Comparison of ENCODE assay signal across 9 cellular contexts in the genomic region with DNA sequence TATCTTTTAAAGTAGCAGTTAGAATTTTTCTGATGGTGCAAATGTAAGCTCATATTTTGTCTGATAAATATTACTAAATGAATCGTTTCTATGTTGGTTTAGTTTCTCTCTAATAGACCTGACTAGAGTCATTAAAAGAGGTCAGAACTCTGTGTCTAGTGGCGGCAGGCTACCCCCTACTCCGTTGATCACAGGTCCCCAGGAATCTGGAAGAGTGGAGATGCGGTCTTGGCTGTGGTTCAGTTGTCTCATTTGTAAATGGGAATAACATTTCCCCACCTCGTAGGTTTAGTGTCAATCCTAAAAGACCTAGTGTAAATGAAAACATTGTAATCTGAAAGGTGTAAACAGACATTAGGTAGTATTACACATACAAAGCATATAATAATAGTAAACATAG. TPM values are rescaled to one million over a fixed set of nuclear protein-coding genes. Genes with fewer than 3 reads are reported as not detected.
DNase-seq lines count a peak whose midpoint lies in the region; ATAC-seq, FAIRE-seq and TF ChIP-seq lines count a peak whose summit lies in the region.
"Had no signal": no experiment of that assay in that cellular context is flagged by ENCODE, and none has a peak within 500 bp of the region (broad histone marks: within the 10 kb centered on the region; RNA-seq: fewer than 3 reads in every experiment).

No MANE protein-coding gene starts in this region.

- H3K4me2 ChIP-seq in endothelial cell of umbilical vein (ENCODE audit: insufficient read depth, low read length): peak overlapping the region; percentile 18

- peak overlapping the region; percentile 91 for H3K4me3 Mint-ChIP-seq in activated CD4-positive, alpha-beta T cell treated with anti-CD3 and anti-CD28 coated beads, Interleukin-2, amount 10 ng/mL, durations not matched to agents 24 days and 14 days

- H2AFZ ChIP-seq in endothelial cell of umbilical vein (ENCODE audit: low read depth, low read length): no peak overlapping the region

- H3K27ac ChIP-seq in RWPE2 (ENCODE audit: poor library complexity, severe bottlenecking) (peak overlapping the region; percentile 89), endothelial cell of umbilical vein (ENCODE audit: insufficient read depth, low read depth, low read length) (no peak overlapping the region), gastrocnemius medialis (peak overlapping the region in 3 of 4 donors; percentile 98 to 100 (median 100))

- no TSS peak for BruUV-seq in endothelial cell of umbilical vein (replicated peaks; lab: Mats Ljungman, UMichigan)

- no peaks in the 10 kb centered on the region for H4K20me1 ChIP-seq in endothelial cell of umbilical vein (replicated peaks; ENCODE audit: control insufficient read depth, extremely low read depth, insufficient read depth, low read length)

- H3K9me3 ChIP-seq in RWPE2 (ENCODE audit: severe bottlenecking) (no peaks in the 10 kb centered on the region), endothelial cell of umbilical vein (replicated peaks; ENCODE audit: control insufficient read depth, insufficient read depth, low read length) (no peaks in the 10 kb centered on the region), gastrocnemius medialis (no peaks in the 10 kb centered on the region)

- TF ChIP-seq CTCF in RWPE2 (IDR thresholded peaks at IDR 0.05; ENCODE audit: poor library complexity, severe bottlenecking): no peak
- TF ChIP-seq CTCF in endothelial cell of umbilical vein (IDR thresholded peaks at IDR 0.05; ENCODE audit: extremely low read depth in 1 of 2, insufficient read depth in 1 of 2, low read depth in 1 of 2, low read length in 2 of 2): no peak
- no peak for TF ChIP-seq CTCF in gastrocnemius medialis (IDR thresholded peaks at IDR 0.05 in 4 of 5, conservative IDR thresholded peaks at IDR 0.05 in 1 of 5)

- ATAC-seq in RWPE2 (ENCODE audit: low read depth) (no peak), gastrocnemius medialis (no peak), HG02588 (IDR thresholded peaks at IDR 0.05; ENCODE audit: unreplicated experiment) (no peak), HG03439 (IDR thresholded peaks at IDR 0.05; ENCODE audit: unreplicated experiment) (no peak)

- H3K36me3 Mint-ChIP-seq in activated CD4-positive, alpha-beta T cell treated with anti-CD3 and anti-CD28 coated beads, Interleukin-2, amount 10 ng/mL, durations not matched to agents 24 days and 14 days (ENCODE audit: low read depth): peaks cover 6% of the 10 kb centered on the region

- CTCF ChIA-PET in endothelial cell of umbilical vein (lab: Charles Lee): interaction anchor here (0.9 to 2.5 kb wide), 6 partner anchors 11 to 95 kb away, joined by 3 to 8 read pairs (median 6); no protein-coding TSS in a partner anchor

- no peaks in the 10 kb centered on the region for H3K27me3 ChIP-seq in RWPE2 (ENCODE audit: insufficient read depth, poor library complexity, severe bottlenecking)
- no peaks in the 10 kb centered on the region for H3K27me3 ChIP-seq in endothelial cell of umbilical vein (ENCODE audit: control insufficient read depth in 2 of 2, insufficient read depth in 2 of 2, low read length in 2 of 2)
- H3K27me3 ChIP-seq in gastrocnemius medialis: no peaks in the 10 kb centered on the region

- TF ChIP-seq POLR2A in endothelial cell of umbilical vein (IDR thresholded peaks at IDR 0.05; ENCODE audit: low read depth, low read length) (no peak), gastrocnemius medialis (IDR thresholded peaks at IDR 0.05) (no peak)

- intact Hi-C loops in activated CD4-positive, alpha-beta T cell treated with anti-CD3 and anti-CD28 coated beads, Interleukin-2, amount 10 ng/mL, durations not matched to agents 24 days and 14 days (cut with micrococcal nuclease): loop anchor here (1.0 to 2.0 kb wide), 5 partner anchors 38 to 215 kb away; no protein-coding TSS in a partner anchor
- intact Hi-C loops in endothelial cell of umbilical vein (cut with micrococcal nuclease) (loop anchor here (2.0 kb wide), 4 partner anchors 17 to 839 kb away; a partner anchor contains a TSS), gastrocnemius medialis (cut with DNase I; ENCODE audit: low total_unique reads) (no loop called here)

- no peaks in the 10 kb centered on the region for H3K9me1 ChIP-seq in endothelial cell of umbilical vein (replicated peaks; ENCODE audit: control insufficient read depth, extremely low read depth, insufficient read depth, low read length)

- H3K27me3 Mint-ChIP-seq in activated CD4-positive, alpha-beta T cell treated with anti-CD3 and anti-CD28 coated beads, Interleukin-2, amount 10 ng/mL, durations not matched to agents 24 days and 14 days: no peaks in the 10 kb centered on the region

- dilution Hi-C loops in endothelial cell of umbilical vein (cut with MboI; ENCODE audit: extremely low pct_ligation_motif_present, low sequenced_read_pairs): no loop called here

- FAIRE-seq in endothelial cell of umbilical vein (lab: Jason Lieb, UNC): no peak

- H3K79me2 ChIP-seq in endothelial cell of umbilical vein (ENCODE audit: control insufficient read depth, insufficient read depth, low read length): peaks cover 1% of the 10 kb centered on the region

- DNase-seq in activated CD4-positive, alpha-beta T cell treated with anti-CD3 and anti-CD28 coated beads, Interleukin-2, amount 10 ng/mL, durations not matched to agents 24 days and 14 days: no peak
- no peak for DNase-seq in activated CD4-positive, alpha-beta T cell treated with anti-CD3 and anti-CD28 coated beads for 48 hours
- DNase-seq in RWPE2 (ENCODE audit: low spot score) (no peak), endothelial cell of umbilical vein (ENCODE audit: low read depth, low spot score) (no peak), gastrocnemius medialis (no peak), NCI-H524 treated with DMSO at 0.1 percent for 48 hours (lab: John Stamatoyannopoulos, UW) (no peak)
- DNase-seq: NCI-H1092 had no signal

- H3K36me3 ChIP-seq in RWPE2 (ENCODE audit: low read depth) (no peaks in the 10 kb centered on the region), endothelial cell of umbilical vein (ENCODE audit: control insufficient read depth in 2 of 2, extremely low read depth in 1 of 2, insufficient read depth in 2 of 2, low read length in 2 of 2) (no peaks in the 10 kb centered on the region), gastrocnemius medialis (no peaks in the 10 kb centered on the region)

- H3K27ac Mint-ChIP-seq in activated CD4-positive, alpha-beta T cell treated with anti-CD3 and anti-CD28 coated beads, Interleukin-2, amount 10 ng/mL, durations not matched to agents 24 days and 14 days: peak overlapping the region; percentile 100

- H3K4me1 Mint-ChIP-seq in activated CD4-positive, alpha-beta T cell treated with anti-CD3 and anti-CD28 coated beads, Interleukin-2, amount 10 ng/mL, durations not matched to agents 24 days and 14 days: peaks cover 22% of the 10 kb centered on the region

- H3K4me1 ChIP-seq in RWPE2 (ENCODE audit: insufficient read depth, poor library complexity, severe bottlenecking) (no peaks in the 10 kb centered on the region), endothelial cell of umbilical vein (ENCODE audit: control insufficient read depth, extremely low read depth, insufficient read depth, low read length) (peaks cover 8% of the 10 kb centered on the region), gastrocnemius medialis (peaks cover 5 to 6% of the 10 kb centered on the region in 2 donors)

- H3K9me3 Mint-ChIP-seq in activated CD4-positive, alpha-beta T cell treated with anti-CD3 and anti-CD28 coated beads, Interleukin-2, amount 10 ng/mL, durations not matched to agents 24 days and 14 days: no peaks in the 10 kb centered on the region

- H3K9ac ChIP-seq in endothelial cell of umbilical vein (replicated peaks; ENCODE audit: extremely low read depth, insufficient read depth, low read length): no peak overlapping the region

- POLR2A ChIA-PET in endothelial cell of umbilical vein (lab: Charles Lee): interaction anchor here (1.2 kb wide), 1 partner anchor 91 kb away, joined by 15 read pairs; no protein-coding TSS in a partner anchor

- in situ Hi-C loops in gastrocnemius medialis (cut with MboI; ENCODE audit: low sequenced_read_pairs in 4 of 4): loop anchor here in 2 of 4 donors (5.0 to 25.0 kb wide), 2 partner anchors 54 to 841 kb away; a partner anchor contains a TSS

- H3K4me3 ChIP-seq in RWPE2 (ENCODE audit: severe bottlenecking): no peak overlapping the region
- peak overlapping the region in 1 of 3 experiments; percentile 12 for H3K4me3 ChIP-seq in endothelial cell of umbilical vein (replicated peaks in 1 of 3; ENCODE audit: insufficient read depth in 1 of 3, low read depth in 1 of 3, low read length in 3 of 3)
- H3K4me3 ChIP-seq in gastrocnemius medialis: peak overlapping the region in 3 of 4 donors; percentile 77 to 98 (median 91)

RNA-seq across cellular contexts. Expression of a gene that starts 4.7 kb away (rescaled TPM):
- total RNA-seq in activated CD4-positive, alpha-beta T cell treated with anti-CD3 and anti-CD28 coated beads, Interleukin-2, amount 10 ng/mL, durations not matched to agents 24 days and 14 days: 18.5 and 18.6 TPM in 2 replicates
- total RNA-seq in endothelial cell of umbilical vein (13.3 and 13.9 TPM in 2 replicates), gastrocnemius medialis (10 to 100 TPM; 14.3 to 28.0 (median 22.8) TPM)
- polyA plus RNA-seq in endothelial cell of umbilical vein: 5.3 and 6.2 TPM in 2 replicates
- 4.6 and 4.8 TPM in 2 replicates for polyA plus RNA-seq in endothelial cell of umbilical vein (2011; cell fraction: cytosol; rRNA removed)
- polyA plus RNA-seq in endothelial cell of umbilical vein (2011; cell fraction: nucleus; rRNA removed): 6.2 and 8.0 TPM in 2 replicates
- polyA plus RNA-seq in endothelial cell of umbilical vein (2012): 8.5 TPM in 2 replicates
- 6.7 and 7.5 TPM in 2 replicates for polyA minus RNA-seq in endothelial cell of umbilical vein
- polyA minus RNA-seq in endothelial cell of umbilical vein (2011; cell fraction: cytosol; rRNA and poly(A)+ RNA removed): 4.6 TPM
- 4.6 and 5.9 TPM in 2 replicates for polyA minus RNA-seq in endothelial cell of umbilical vein (2011; cell fraction: nucleus; rRNA and poly(A)+ RNA removed)

RNA-seq across cellular contexts. Expression of a gene that starts 38.3 kb away (rescaled TPM):
- total RNA-seq in activated CD4-positive, alpha-beta T cell treated with anti-CD3 and anti-CD28 coated beads, Interleukin-2, amount 10 ng/mL, durations not matched to agents 24 days and 14 days: 0.56 and 0.73 TPM in 2 replicates
- total RNA-seq in endothelial cell of umbilical vein: 0.21 and 0.22 TPM in 2 replicates
- 0.70 and 1.1 TPM in 2 replicates for polyA plus RNA-seq in endothelial cell of umbilical vein
- 0.18 and 0.38 TPM in 2 replicates for polyA plus RNA-seq in endothelial cell of umbilical vein (2011; cell fraction: cytosol; rRNA removed)
- polyA plus RNA-seq in endothelial cell of umbilical vein (2011; cell fraction: nucleus; rRNA removed): 0.11 and 0.24 TPM in 2 replicates
- polyA plus RNA-seq in endothelial cell of umbilical vein (2012): 0.12 and 0.42 TPM in 2 replicates
- 0.25 and 1.7 TPM in 2 replicates for polyA minus RNA-seq in endothelial cell of umbilical vein
- not detected for polyA minus RNA-seq in endothelial cell of umbilical vein (2011; cell fraction: cytosol; rRNA and poly(A)+ RNA removed)
- polyA minus RNA-seq in endothelial cell of umbilical vein (2011; cell fraction: nucleus; rRNA and poly(A)+ RNA removed): 0.24 TPM in 1 of 2 replicates, not detected in the other
- 1 to 10 TPM in 3 of 4 donors, under 1 TPM in 1; 0.95 to 4.7 (median 2.4) TPM for total RNA-seq in gastrocnemius medialis

RNA-seq across cellular contexts. Expression of a gene that starts 54.2 kb away (rescaled TPM):
- 34.8 and 36.2 TPM in 2 replicates for total RNA-seq in activated CD4-positive, alpha-beta T cell treated with anti-CD3 and anti-CD28 coated beads, Interleukin-2, amount 10 ng/mL, durations not matched to agents 24 days and 14 days
- total RNA-seq in endothelial cell of umbilical vein (23.6 and 24.6 TPM in 2 replicates), gastrocnemius medialis (10 to 100 TPM; 15.2 to 27.6 (median 15.8) TPM)
- 18.9 and 23.4 TPM in 2 replicates for polyA plus RNA-seq in endothelial cell of umbilical vein
- 20.1 and 25.3 TPM in 2 replicates for polyA plus RNA-seq in endothelial cell of umbilical vein (2011; cell fraction: cytosol; rRNA removed)
- polyA plus RNA-seq in endothelial cell of umbilical vein (2011; cell fraction: nucleus; rRNA removed): 36.7 and 40.1 TPM in 2 replicates
- polyA plus RNA-seq in endothelial cell of umbilical vein (2012): 20.5 and 22.1 TPM in 2 replicates
- 21.7 and 25.3 TPM in 2 replicates for polyA minus RNA-seq in endothelial cell of umbilical vein
- polyA minus RNA-seq in endothelial cell of umbilical vein (2011; cell fraction: cytosol; rRNA and poly(A)+ RNA removed): 14.4 TPM
- polyA minus RNA-seq in endothelial cell of umbilical vein (2011; cell fraction: nucleus; rRNA and poly(A)+ RNA removed): 22.5 and 25.9 TPM in 2 replicates
